In the genomic region with DNA sequence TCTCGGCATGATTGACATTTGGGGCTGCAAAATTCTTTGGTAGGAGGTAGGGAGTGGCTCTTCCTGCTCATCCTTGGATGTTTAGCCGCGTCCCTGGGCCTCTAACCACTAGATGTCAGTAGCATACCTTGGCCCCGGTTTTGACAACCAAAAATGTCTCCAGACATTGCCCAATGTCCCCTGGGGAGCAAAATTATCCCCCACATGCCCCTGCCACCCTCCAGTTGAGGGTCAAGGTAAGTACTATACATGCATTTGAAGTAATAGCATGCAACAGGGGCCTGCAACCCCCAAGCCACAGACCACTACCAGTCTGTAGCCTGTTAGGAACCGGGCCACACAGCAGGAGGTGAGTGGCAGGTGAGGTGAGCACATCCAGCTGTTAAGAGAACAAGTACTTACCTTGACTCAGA, we compare ENCODE assay signal across 9 cellular contexts. TPM values are rescaled to one million over a fixed set of nuclear protein-coding genes. Genes with fewer than 3 reads are reported as not detected.
A peak's percentile ranks its signal among the peaks of the same experiment; 100 is the strongest.
DNase-seq lines count a peak whose midpoint lies in the region; ATAC-seq and TF ChIP-seq lines count a peak whose summit lies in the region.
"Had no signal": no experiment of that assay in that cellular context is flagged by ENCODE, and none has a peak within 500 bp of the region (broad histone marks: within the 10 kb centered on the region; RNA-seq: fewer than 3 reads in every experiment).

No MANE protein-coding gene starts in this region.

- H3K36me3 ChIP-seq in BJ (ENCODE audit: control insufficient read depth, insufficient read depth, low read length) (no peaks in the 10 kb centered on the region), H7 (replicated peaks; ENCODE audit: control insufficient read depth, insufficient read depth, low read length) (no peaks in the 10 kb centered on the region)
- no peaks in the 10 kb centered on the region for H3K36me3 ChIP-seq in CD4-positive, alpha-beta memory T cell (ENCODE audit: insufficient read depth, low read length)

- no peaks in the 10 kb centered on the region for H3K9me3 Mint-ChIP-seq in CD4-positive, alpha-beta memory T cell

- H3K36me3 Mint-ChIP-seq in T-helper 17 cell (ENCODE audit: low read depth), result no peaks in the 10 kb centered on the region
- no peaks in the 10 kb centered on the region for H3K36me3 Mint-ChIP-seq in CD4-positive, alpha-beta memory T cell

- CTCF ChIA-PET in BJ (lab: Yijun Ruan, JAX), result interaction anchor here (0.9 kb wide), 1 partner anchor 73 kb away, joined by 4 read pairs; no protein-coding TSS in a partner anchor
- CTCF ChIA-PET in CD4-positive, alpha-beta memory T cell (lab: Charles Lee; ENCODE audit: partially characterized antibody), result no interaction called here

- H3K27me3 ChIP-seq in BJ (ENCODE audit: control insufficient read depth, insufficient read depth, low read length) (no peaks in the 10 kb centered on the region), H7 (ENCODE audit: control insufficient read depth, insufficient read depth, low read length) (no peaks in the 10 kb centered on the region)
- no peaks in the 10 kb centered on the region for H3K27me3 ChIP-seq in CD4-positive, alpha-beta memory T cell (ENCODE audit: insufficient read depth, low read length)

- no peaks in the 10 kb centered on the region for H3K4me1 ChIP-seq in CD4-positive, alpha-beta memory T cell (ENCODE audit: insufficient read depth, low read length)

- ATAC-seq in T-helper 17 cell, result no peak

- no peaks in the 10 kb centered on the region for H3K4me1 Mint-ChIP-seq in T-helper 17 cell
- H3K4me1 Mint-ChIP-seq in CD4-positive, alpha-beta memory T cell, result no peaks in the 10 kb centered on the region

- no peak overlapping the region for H3K27ac ChIP-seq in CD4-positive, alpha-beta memory T cell (ENCODE audit: low read depth, low read length)

- POLR2A ChIA-PET in BJ (lab: Charles Lee), result no interaction called here
- POLR2A ChIA-PET in CD4-positive, alpha-beta memory T cell (lab: Charles Lee; ENCODE audit: partially characterized antibody), result no interaction called here

- no peaks in the 10 kb centered on the region for H3K27me3 Mint-ChIP-seq in T-helper 17 cell
- H3K27me3 Mint-ChIP-seq in CD4-positive, alpha-beta memory T cell, result no peaks in the 10 kb centered on the region

- H3K27ac Mint-ChIP-seq in T-helper 17 cell, result no peak overlapping the region
- no peak overlapping the region for H3K27ac Mint-ChIP-seq in CD4-positive, alpha-beta memory T cell

- H3K4me3 Mint-ChIP-seq in T-helper 17 cell, result no peak overlapping the region
- no peak overlapping the region for H3K4me3 Mint-ChIP-seq in CD4-positive, alpha-beta memory T cell

- no peak overlapping the region for H3K4me3 ChIP-seq in BJ (ENCODE audit: low read depth, low read length)
- H3K4me3 ChIP-seq in H7 (ENCODE audit: insufficient read depth, low read depth, low read length), result no peak overlapping the region
- H3K4me3 ChIP-seq in WI38 (ENCODE audit: low read depth, low read length), result no peak overlapping the region
- no peak overlapping the region for H3K4me3 ChIP-seq in CD4-positive, alpha-beta memory T cell (ENCODE audit: low read length in 2 of 2)

- intact Hi-C loops in CD4-positive, alpha-beta memory T cell (cut with micrococcal nuclease), result loop anchor here (1.0 kb wide), 1 partner anchor 121 kb away; no protein-coding TSS in a partner anchor

- no peak for DNase-seq in BJ (ENCODE audit: low read depth)
- peak; percentile 36 for DNase-seq in H7
- peak; percentile 12 for DNase-seq in iPS-NIHi11 (ENCODE audit: low spot score)
- no peak for DNase-seq in OCI-M2 (lab: John Stamatoyannopoulos, UW; ENCODE audit: unreplicated experiment)
- DNase-seq in T-helper 17 cell, result no peak
- no peak for DNase-seq in T-helper 2 cell
- DNase-seq in CD4-positive, alpha-beta memory T cell, result no peak
- DNase-seq: activated CD4-positive, alpha-beta T cell treated with anti-CD3 and anti-CD28 coated beads for 1 hour had no signal

- H3K9me3 ChIP-seq in T-helper 17 cell (ENCODE audit: control insufficient read depth, low read length, poor library complexity, severe bottlenecking), result no peaks in the 10 kb centered on the region
- no peaks in the 10 kb centered on the region for H3K9me3 ChIP-seq in CD4-positive, alpha-beta memory T cell (ENCODE audit: control insufficient read depth in 1 of 2, low read length in 2 of 2)

- peak; percentile 57 for TF ChIP-seq CTCF in BJ (IDR thresholded peaks at IDR 0.05; ENCODE audit: insufficient read depth, low read depth, low read length)
- TF ChIP-seq CTCF in WI38 (IDR thresholded peaks at IDR 0.05; ENCODE audit: low read depth, low read length), result 0 out of 2 replicates have a peak, but pooled peaks have one; percentile 16

RNA-seq across cellular contexts. Expression of gene KIAA1210, which starts 17.6 kb away (rescaled TPM):
- polyA plus RNA-seq in BJ (2011; rRNA removed), result not detected in 2 replicates
- not detected in 2 replicates for polyA minus RNA-seq in BJ (2011; rRNA and poly(A)+ RNA removed)
- total RNA-seq in H7 (2014; rRNA removed; shearing (Covaris generic)), result not detected in 2 replicates
- not detected for total RNA-seq in T-helper 17 cell
- total RNA-seq in CD4-positive, alpha-beta memory T cell, result not detected
- not detected for polyA plus RNA-seq in CD4-positive, alpha-beta memory T cell

Comparison
In these comparisons a context has a peak if more than half of its experiments do, and no peak if none do; other contexts are left out.
1. DNase-seq: peak in H7 (single experiment) and iPS-NIHi11 (single experiment); none in BJ (single experiment), OCI-M2 (single experiment), T-helper 17 cell (0 of 3), T-helper 2 cell (0 of 5) and CD4-positive, alpha-beta memory T cell (0 of 5).